1 cellular context compared by ENCODE assay signal in the genomic region with DNA sequence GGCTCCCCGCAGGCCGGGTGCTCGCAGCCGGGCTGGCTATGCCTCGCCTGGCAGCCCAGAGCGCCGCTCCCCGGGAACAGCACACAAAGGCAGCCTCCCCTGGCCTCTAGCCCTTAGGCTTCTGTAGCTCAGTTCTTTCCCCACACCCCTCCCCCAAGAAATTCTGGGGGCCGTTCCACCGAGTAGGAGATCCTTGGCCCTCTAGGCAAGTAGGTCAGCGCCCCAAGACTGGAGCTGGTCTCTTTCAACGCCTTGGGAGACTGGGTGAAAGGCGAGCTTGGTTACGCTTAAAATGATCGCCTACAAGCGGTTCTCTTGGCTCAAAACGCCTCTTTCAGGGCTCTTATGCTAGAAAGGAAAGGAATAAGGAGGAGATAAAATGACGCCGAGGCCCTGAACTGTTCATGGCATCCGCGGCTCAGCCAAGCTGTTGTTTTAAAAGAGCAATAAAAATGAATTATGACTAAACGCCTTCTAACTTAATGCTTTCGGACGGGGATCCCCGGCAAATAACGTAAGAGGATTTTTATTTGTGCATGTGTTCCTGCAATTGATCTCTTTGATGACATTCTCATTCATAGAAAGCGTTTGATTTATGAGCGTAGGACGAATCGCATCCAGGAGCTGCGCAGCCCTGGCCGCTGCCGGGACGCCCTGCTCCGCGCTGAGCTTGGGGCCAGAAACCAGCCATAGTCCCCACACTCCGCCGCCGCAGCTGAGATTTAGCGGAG.
A peak's percentile ranks its signal among the peaks of the same experiment; 100 is the strongest.
TF ChIP-seq lines count a peak whose summit lies in the region.

No MANE protein-coding gene starts in this region.

TF ChIP-seq in H1, 55 proteins besides CTCF, POLR2A, EP300 and RAD21:
- no peak for TF ChIP-seq PHF8 (conservative IDR thresholded peaks at IDR 0.05; ENCODE audit: low read depth, low read length)
- no peak for TF ChIP-seq HDAC6 (IDR thresholded peaks at IDR 0.05; ENCODE audit: low read depth, low read length)
- TF ChIP-seq CBX8 (IDR thresholded peaks at IDR 0.05; ENCODE audit: borderline replicate concordance, low read depth, low read length) = peak; percentile 7; the same call in 1 of the 2 replicates
- TF ChIP-seq JUND (IDR thresholded peaks at IDR 0.05; ENCODE audit: low read length) = no peak
- TF ChIP-seq RNF2 (IDR thresholded peaks at IDR 0.05; ENCODE audit: borderline replicate concordance, low read depth, low read length, missing control alignments, poor library complexity, severe bottlenecking) = peak; percentile 100
- TF ChIP-seq, protein P1, sequence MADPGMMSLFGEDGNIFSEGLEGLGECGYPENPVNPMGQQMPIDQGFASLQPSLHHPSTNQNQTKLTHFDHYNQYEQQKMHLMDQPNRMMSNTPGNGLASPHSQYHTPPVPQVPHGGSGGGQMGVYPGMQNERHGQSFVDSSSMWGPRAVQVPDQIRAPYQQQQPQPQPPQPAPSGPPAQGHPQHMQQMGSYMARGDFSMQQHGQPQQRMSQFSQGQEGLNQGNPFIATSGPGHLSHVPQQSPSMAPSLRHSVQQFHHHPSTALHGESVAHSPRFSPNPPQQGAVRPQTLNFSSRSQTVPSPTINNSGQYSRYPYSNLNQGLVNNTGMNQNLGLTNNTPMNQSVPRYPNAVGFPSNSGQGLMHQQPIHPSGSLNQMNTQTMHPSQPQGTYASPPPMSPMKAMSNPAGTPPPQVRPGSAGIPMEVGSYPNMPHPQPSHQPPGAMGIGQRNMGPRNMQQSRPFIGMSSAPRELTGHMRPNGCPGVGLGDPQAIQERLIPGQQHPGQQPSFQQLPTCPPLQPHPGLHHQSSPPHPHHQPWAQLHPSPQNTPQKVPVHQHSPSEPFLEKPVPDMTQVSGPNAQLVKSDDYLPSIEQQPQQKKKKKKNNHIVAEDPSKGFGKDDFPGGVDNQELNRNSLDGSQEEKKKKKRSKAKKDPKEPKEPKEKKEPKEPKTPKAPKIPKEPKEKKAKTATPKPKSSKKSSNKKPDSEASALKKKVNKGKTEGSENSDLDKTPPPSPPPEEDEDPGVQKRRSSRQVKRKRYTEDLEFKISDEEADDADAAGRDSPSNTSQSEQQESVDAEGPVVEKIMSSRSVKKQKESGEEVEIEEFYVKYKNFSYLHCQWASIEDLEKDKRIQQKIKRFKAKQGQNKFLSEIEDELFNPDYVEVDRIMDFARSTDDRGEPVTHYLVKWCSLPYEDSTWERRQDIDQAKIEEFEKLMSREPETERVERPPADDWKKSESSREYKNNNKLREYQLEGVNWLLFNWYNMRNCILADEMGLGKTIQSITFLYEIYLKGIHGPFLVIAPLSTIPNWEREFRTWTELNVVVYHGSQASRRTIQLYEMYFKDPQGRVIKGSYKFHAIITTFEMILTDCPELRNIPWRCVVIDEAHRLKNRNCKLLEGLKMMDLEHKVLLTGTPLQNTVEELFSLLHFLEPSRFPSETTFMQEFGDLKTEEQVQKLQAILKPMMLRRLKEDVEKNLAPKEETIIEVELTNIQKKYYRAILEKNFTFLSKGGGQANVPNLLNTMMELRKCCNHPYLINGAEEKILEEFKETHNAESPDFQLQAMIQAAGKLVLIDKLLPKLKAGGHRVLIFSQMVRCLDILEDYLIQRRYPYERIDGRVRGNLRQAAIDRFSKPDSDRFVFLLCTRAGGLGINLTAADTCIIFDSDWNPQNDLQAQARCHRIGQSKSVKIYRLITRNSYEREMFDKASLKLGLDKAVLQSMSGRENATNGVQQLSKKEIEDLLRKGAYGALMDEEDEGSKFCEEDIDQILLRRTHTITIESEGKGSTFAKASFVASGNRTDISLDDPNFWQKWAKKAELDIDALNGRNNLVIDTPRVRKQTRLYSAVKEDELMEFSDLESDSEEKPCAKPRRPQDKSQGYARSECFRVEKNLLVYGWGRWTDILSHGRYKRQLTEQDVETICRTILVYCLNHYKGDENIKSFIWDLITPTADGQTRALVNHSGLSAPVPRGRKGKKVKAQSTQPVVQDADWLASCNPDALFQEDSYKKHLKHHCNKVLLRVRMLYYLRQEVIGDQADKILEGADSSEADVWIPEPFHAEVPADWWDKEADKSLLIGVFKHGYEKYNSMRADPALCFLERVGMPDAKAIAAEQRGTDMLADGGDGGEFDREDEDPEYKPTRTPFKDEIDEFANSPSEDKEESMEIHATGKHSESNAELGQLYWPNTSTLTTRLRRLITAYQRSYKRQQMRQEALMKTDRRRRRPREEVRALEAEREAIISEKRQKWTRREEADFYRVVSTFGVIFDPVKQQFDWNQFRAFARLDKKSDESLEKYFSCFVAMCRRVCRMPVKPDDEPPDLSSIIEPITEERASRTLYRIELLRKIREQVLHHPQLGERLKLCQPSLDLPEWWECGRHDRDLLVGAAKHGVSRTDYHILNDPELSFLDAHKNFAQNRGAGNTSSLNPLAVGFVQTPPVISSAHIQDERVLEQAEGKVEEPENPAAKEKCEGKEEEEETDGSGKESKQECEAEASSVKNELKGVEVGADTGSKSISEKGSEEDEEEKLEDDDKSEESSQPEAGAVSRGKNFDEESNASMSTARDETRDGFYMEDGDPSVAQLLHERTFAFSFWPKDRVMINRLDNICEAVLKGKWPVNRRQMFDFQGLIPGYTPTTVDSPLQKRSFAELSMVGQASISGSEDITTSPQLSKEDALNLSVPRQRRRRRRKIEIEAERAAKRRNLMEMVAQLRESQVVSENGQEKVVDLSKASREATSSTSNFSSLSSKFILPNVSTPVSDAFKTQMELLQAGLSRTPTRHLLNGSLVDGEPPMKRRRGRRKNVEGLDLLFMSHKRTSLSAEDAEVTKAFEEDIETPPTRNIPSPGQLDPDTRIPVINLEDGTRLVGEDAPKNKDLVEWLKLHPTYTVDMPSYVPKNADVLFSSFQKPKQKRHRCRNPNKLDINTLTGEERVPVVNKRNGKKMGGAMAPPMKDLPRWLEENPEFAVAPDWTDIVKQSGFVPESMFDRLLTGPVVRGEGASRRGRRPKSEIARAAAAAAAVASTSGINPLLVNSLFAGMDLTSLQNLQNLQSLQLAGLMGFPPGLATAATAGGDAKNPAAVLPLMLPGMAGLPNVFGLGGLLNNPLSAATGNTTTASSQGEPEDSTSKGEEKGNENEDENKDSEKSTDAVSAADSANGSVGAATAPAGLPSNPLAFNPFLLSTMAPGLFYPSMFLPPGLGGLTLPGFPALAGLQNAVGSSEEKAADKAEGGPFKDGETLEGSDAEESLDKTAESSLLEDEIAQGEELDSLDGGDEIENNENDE (IDR thresholded peaks at IDR 0.05; ENCODE audit: insufficient replicate concordance, low read length) = no peak
- peak; percentile 92 for TF ChIP-seq EZH2 (IDR thresholded peaks at IDR 0.05; ENCODE audit: low read depth, low read length, severe bottlenecking)
- TF ChIP-seq GABPA (IDR thresholded peaks at IDR 0.05; ENCODE audit: borderline replicate concordance, insufficient read depth, low read length) = no peak
- no peak for TF ChIP-seq RXRA (IDR thresholded peaks at IDR 0.05; ENCODE audit: insufficient read depth, low read depth, low read length)
- TF ChIP-seq SUZ12 (IDR thresholded peaks at IDR 0.05; ENCODE audit: low read length) = peak; percentile 96
- TF ChIP-seq KDM5A (IDR thresholded peaks at IDR 0.05; ENCODE audit: low read length) = no peak
- TF ChIP-seq SIN3A (conservative IDR thresholded peaks at IDR 0.05 in 1 of 2, IDR thresholded peaks at IDR 0.05 in 1 of 2; ENCODE audit: low read depth in 1 of 2, low read length in 2 of 2) = no peak
- no peak for TF ChIP-seq SIX5 (IDR thresholded peaks at IDR 0.05; ENCODE audit: low read depth, low read length)
- TF ChIP-seq RFX5 (IDR thresholded peaks at IDR 0.05; ENCODE audit: borderline replicate concordance, low read depth, low read length) = no peak
